In genomic region chr19:48685583-48685982, GRCh38 we compare ENCODE assay signal across 22 cellular contexts. TPM values are rescaled to one million over a fixed set of nuclear protein-coding genes. Genes with fewer than 3 reads are reported as not detected.
DNase-seq lines count a peak whose midpoint lies in the region; ATAC-seq, FAIRE-seq and TF ChIP-seq lines count a peak whose summit lies in the region.
"Had no signal": no experiment of that assay in that cellular context is flagged by ENCODE, and none has a peak within 500 bp of the region (broad histone marks: within the 10 kb centered on the region; RNA-seq: fewer than 3 reads in every experiment).

No MANE protein-coding gene starts in this region.

- DNase-seq in HK-2 (ENCODE audit: unreplicated experiment) (peak; percentile 64), K562 (ENCODE audit: extremely low read depth in 1 of 4, low spot score in 3 of 4) (peak in 1 of 4 experiments; percentile 29), kidney tubule cell (ENCODE audit: low spot score) (peak; percentile 56), SK-N-DZ (ENCODE audit: low spot score) (no peak), T1000 (lab: John Stamatoyannopoulos, UW) (no peak)
- DNase-seq: activated CD4-positive, alpha-beta T cell treated with anti-CD3 and anti-CD28 coated beads, Interleukin-2, amount 10 ng/mL, durations not matched to agents 7 days and 5 days; activated gamma-delta T cell; DMS79; HCEC 1CT; NCI-H1092; NCI-H2081; NCI-H446 treated with DMSO at 0.1 percent for 48 hours; spleen; stimulated activated CD8-positive, alpha-beta memory T cell treated with anti-CD3 and anti-CD28 coated beads, Interleukin-4, amount 100 ng/mL, for 48 hours had no signal

- in situ Hi-C loops in K562 (cut with MboI) = no loop called here

- POLR2A ChIA-PET in K562 (lab: Yijun Ruan, JAX) = no interaction called here

- no peak for TF ChIP-seq EP300 in K562 (IDR thresholded peaks at IDR 0.05; ENCODE audit: low read length)

- H4K20me1 ChIP-seq in BLaER1 (no peaks in the 10 kb centered on the region), K562 (replicated peaks; ENCODE audit: control insufficient read depth, insufficient read depth, low read length) (no peaks in the 10 kb centered on the region)

- H3K4me3 ChIP-seq in BLaER1 (no peak overlapping the region), K562 (no peak overlapping the region)
- H3K4me3 ChIP-seq: spleen had no signal

- peaks cover 97% of the 10 kb centered on the region for H3K4me1 ChIP-seq in BLaER1
- peaks cover 13 to 25% of the 10 kb centered on the region in 2 experiments for H3K4me1 ChIP-seq in K562 (replicated peaks in 1 of 2; ENCODE audit: control insufficient read depth in 2 of 2, insufficient read depth in 2 of 2, low read length in 2 of 2)

- no peaks in the 10 kb centered on the region for H3K36me3 ChIP-seq in BLaER1
- no peaks in the 10 kb centered on the region for H3K36me3 ChIP-seq in K562 (ENCODE audit: control insufficient read depth, insufficient read depth, low read length)
- H3K36me3 ChIP-seq: spleen had no signal

- no peak overlapping the region for H2AFZ ChIP-seq in K562 (ENCODE audit: low read depth, low read length)

- BruUV-seq in K562 (replicated peaks; lab: Mats Ljungman, UMichigan) = no TSS peak

- CTCF ChIA-PET in K562 (lab: Yijun Ruan, JAX; ENCODE audit: low intra/inter-chr PET ratio) = no interaction called here

- H3K9me3 ChIP-seq in BLaER1 (no peaks in the 10 kb centered on the region), K562 (replicated peaks; ENCODE audit: control insufficient read depth, insufficient read depth, low read depth, low read length) (no peaks in the 10 kb centered on the region)
- H3K9me3 ChIP-seq: spleen had no signal

- intact Hi-C loops in K562 (cut with micrococcal nuclease) = no loop called here

- H3K4me2 ChIP-seq in BLaER1 (peak overlapping the region; percentile 44), K562 (ENCODE audit: insufficient read depth, low read length) (no peak overlapping the region)

- H3K27ac ChIP-seq in BLaER1 (no peak overlapping the region), K562 (ENCODE audit: extremely low read depth, low read depth, low read length) (no peak overlapping the region)
- H3K27ac ChIP-seq: RWPE1, spleen had no signal

- no peak for TF ChIP-seq CTCF in K562 (IDR thresholded peaks at IDR 0.05 in 2 of 3, conservative IDR thresholded peaks at IDR 0.05 in 1 of 3; ENCODE audit: insufficient read depth in 2 of 3, low read depth in 1 of 3, low read length in 3 of 3)

- TF ChIP-seq POLR2A in K562 (conservative IDR thresholded peaks at IDR 0.05) = no peak

- ATAC-seq in K562 (peak; percentile 61; the same call in 2 of the 3 replicates), GM18868 (IDR thresholded peaks at IDR 0.05; ENCODE audit: unreplicated experiment) (no peak), GM21447 (IDR thresholded peaks at IDR 0.05; ENCODE audit: unreplicated experiment) (no peak)

- H3K27me3 ChIP-seq in BLaER1 (no peaks in the 10 kb centered on the region), K562 (ENCODE audit: control insufficient read depth in 2 of 2, insufficient read depth in 2 of 2, low read length in 2 of 2) (no peaks in the 10 kb centered on the region)
- H3K27me3 ChIP-seq: spleen had no signal

- WGBS in K562 (ENCODE audit: insufficient coverage, low coverage, missing lambda C conversion rate) = 26% methylated on average over 9 of the region's 9 CpGs

- H3K79me2 ChIP-seq in K562 (ENCODE audit: control insufficient read depth, insufficient read depth, low read length) = no peaks in the 10 kb centered on the region

- H3K9ac ChIP-seq in BLaER1 = no peak overlapping the region
- H3K9ac ChIP-seq in K562 (ENCODE audit: insufficient read depth in 1 of 2, low read depth in 2 of 2, low read length in 2 of 2) = peak overlapping the region in 1 of 2 experiments; percentile 74; a peak in 1 of 4 replicates

- TF ChIP-seq RAD21 in K562 (CRISPR knock-in tag; conservative IDR thresholded peaks at IDR 0.05 in 1 of 2, IDR thresholded peaks at IDR 0.05 in 1 of 2) = no peak

- H3K9me1 ChIP-seq in K562 (ENCODE audit: control insufficient read depth, insufficient read depth, low read length) = no peaks in the 10 kb centered on the region

- peak; percentile 49 for FAIRE-seq in K562 (lab: Jason Lieb, UNC)

RNA-seq across cellular contexts. Expression of gene FUT2, which starts 10.2 kb away (rescaled TPM):
- not detected in 2 replicates for total RNA-seq in K562 (2011; cell fraction: chromatin; rRNA removed; ENCODE audit: low replicate concordance)
- not detected in 2 replicates for total RNA-seq in K562 (2011; cell fraction: nucleolus; rRNA removed)
- not detected in 2 replicates for total RNA-seq in K562 (2011; cell fraction: nucleoplasm; rRNA removed)
- not detected in 2 replicates for total RNA-seq in K562 (2014; rRNA removed)
- total RNA-seq in K562 (2014; rRNA removed; fragmentation: Illumina TruSeq; extraction: Trizol) = not detected in 2 replicates
- not detected in 2 replicates for total RNA-seq in K562 (2015; rRNA removed; fragmentation: Illumina TruSeq; extraction: Trizol)
- not detected in 2 replicates for total RNA-seq in K562 (2021)
- polyA plus RNA-seq in K562 (2011; rRNA removed) = not detected in 2 replicates
- polyA plus RNA-seq in K562 (2011; cell fraction: cytosol; rRNA removed) = not detected in 2 replicates
- not detected in 2 replicates for polyA plus RNA-seq in K562 (2011; cell fraction: nucleus; rRNA removed)
- 0.21 and 0.40 TPM in 2 replicates for polyA plus RNA-seq in K562 (2012)
- not detected in 2 replicates for polyA plus RNA-seq in K562 (2014; fragmentation: Illumina TruSeq; extraction: Trizol)
- polyA plus RNA-seq in K562 (2014; fragmentation: Nextera tagmentation; extraction: Ambion mirVana) = under 1 TPM; 0.03 to 0.04 TPM
- not detected in 2 replicates for polyA plus RNA-seq in K562 (2014; rRNA removed)
- polyA minus RNA-seq in K562 (2011; rRNA and poly(A)+ RNA removed) = not detected in 2 replicates
- polyA minus RNA-seq in K562 (2011; cell fraction: cytosol; rRNA and poly(A)+ RNA removed) = not detected in 2 replicates
- not detected in 2 replicates for polyA minus RNA-seq in K562 (2011; cell fraction: nucleus; rRNA and poly(A)+ RNA removed)
- polyA plus RNA-seq in SK-N-DZ (2014; cell fraction: cytosol; rRNA removed) = not detected in 2 replicates
- not detected in 2 replicates for polyA plus RNA-seq in SK-N-DZ (2014; cell fraction: nucleus; rRNA removed)
- total RNA-seq: A673; activated CD4-positive, alpha-beta T cell treated with anti-CD3 and anti-CD28 coated beads, Interleukin-2, amount 10 ng/mL, durations not matched to agents 7 days and 5 days; glomerular endothelial cell; subcutaneous adipose tissue had no signal
- polyA plus RNA-seq: CD14-positive monocyte had no signal

RNA-seq across cellular contexts. Expression of gene NTN5, which starts 12.8 kb away (rescaled TPM):
- 0.32 TPM in 1 of 2 replicates, not detected in the other for total RNA-seq in K562 (2011; cell fraction: chromatin; rRNA removed; ENCODE audit: low replicate concordance)
- total RNA-seq in K562 (2011; cell fraction: nucleolus; rRNA removed) = 0.13 TPM in 1 of 2 replicates, not detected in the other
- 0.31 TPM in 1 of 2 replicates, not detected in the other for total RNA-seq in K562 (2011; cell fraction: nucleoplasm; rRNA removed)
- total RNA-seq in K562 (2014; rRNA removed) (not detected in 2 replicates), K562 (2014; rRNA removed; fragmentation: Illumina TruSeq; extraction: Trizol) (not detected in 2 replicates), K562 (2015; rRNA removed; fragmentation: Illumina TruSeq; extraction: Trizol) (not detected in 2 replicates), K562 (2021) (not detected in 2 replicates)
- polyA plus RNA-seq in K562 (2011; rRNA removed) (0.04 TPM in 1 of 2 replicates, not detected in the other), K562 (2014; fragmentation: Illumina TruSeq; extraction: Trizol) (not detected in 2 replicates), K562 (2014; fragmentation: Nextera tagmentation; extraction: Ambion mirVana) (not detected), K562 (2014; rRNA removed) (0.07 TPM in 1 of 2 replicates, not detected in the other)
- not detected in 2 replicates for polyA plus RNA-seq in K562 (2011; cell fraction: cytosol; rRNA removed)
- polyA plus RNA-seq in K562 (2011; cell fraction: nucleus; rRNA removed) = 0.09 and 0.21 TPM in 2 replicates
- polyA plus RNA-seq in K562 (2012) = 0.07 and 0.28 TPM in 2 replicates
- polyA minus RNA-seq in K562 (2011; rRNA and poly(A)+ RNA removed) = not detected in 2 replicates
- not detected in 2 replicates for polyA minus RNA-seq in K562 (2011; cell fraction: cytosol; rRNA and poly(A)+ RNA removed)
- not detected in 2 replicates for polyA minus RNA-seq in K562 (2011; cell fraction: nucleus; rRNA and poly(A)+ RNA removed)
- 0.05 TPM in 1 of 2 replicates, not detected in the other for polyA plus RNA-seq in SK-N-DZ (2014; cell fraction: cytosol; rRNA removed)
- polyA plus RNA-seq in SK-N-DZ (2014; cell fraction: nucleus; rRNA removed) = 3.8 TPM in 1 of 2 replicates, not detected in the other
- total RNA-seq: A673 had no signal
- polyA plus RNA-seq: CD14-positive monocyte had no signal

RNA-seq across cellular contexts. Expression of gene MAMSTR, which starts 33.9 kb away (rescaled TPM):
- 1.8 and 3.4 TPM in 2 replicates for total RNA-seq in K562 (2011; cell fraction: chromatin; rRNA removed; ENCODE audit: low replicate concordance)
- 2.5 and 3.2 TPM in 2 replicates for total RNA-seq in K562 (2011; cell fraction: nucleolus; rRNA removed)
- 2.4 and 2.7 TPM in 2 replicates for total RNA-seq in K562 (2011; cell fraction: nucleoplasm; rRNA removed)
- 0.27 and 0.45 TPM in 2 replicates for total RNA-seq in K562 (2014; rRNA removed)
- 0.22 and 0.29 TPM in 2 replicates for total RNA-seq in K562 (2014; rRNA removed; fragmentation: Illumina TruSeq; extraction: Trizol)
- total RNA-seq in K562 (2015; rRNA removed; fragmentation: Illumina TruSeq; extraction: Trizol) = 0.49 and 0.51 TPM in 2 replicates
- total RNA-seq in K562 (2021) = 1.00 and 1.3 TPM in 2 replicates
- 0.27 and 0.29 TPM in 2 replicates for polyA plus RNA-seq in K562 (2011; rRNA removed)
- polyA plus RNA-seq in K562 (2011; cell fraction: cytosol; rRNA removed) = 0.37 and 0.70 TPM in 2 replicates
- 0.66 and 0.73 TPM in 2 replicates for polyA plus RNA-seq in K562 (2011; cell fraction: nucleus; rRNA removed)
- polyA plus RNA-seq in K562 (2012) = 0.50 and 0.64 TPM in 2 replicates
- polyA plus RNA-seq in K562 (2014; fragmentation: Illumina TruSeq; extraction: Trizol) = 0.55 and 0.73 TPM in 2 replicates
- polyA plus RNA-seq in K562 (2014; fragmentation: Nextera tagmentation; extraction: Ambion mirVana) = under 1 TPM in 1 of 2 experiments, not detected in 1; 0.08 TPM
- 0.84 and 0.91 TPM in 2 replicates for polyA plus RNA-seq in K562 (2014; rRNA removed)
- 0.35 and 0.51 TPM in 2 replicates for polyA minus RNA-seq in K562 (2011; rRNA and poly(A)+ RNA removed)
- polyA minus RNA-seq in K562 (2011; cell fraction: cytosol; rRNA and poly(A)+ RNA removed) = not detected in 2 replicates
- polyA minus RNA-seq in K562 (2011; cell fraction: nucleus; rRNA and poly(A)+ RNA removed) = 0.67 and 0.78 TPM in 2 replicates
- 0.36 and 0.48 TPM in 2 replicates for polyA plus RNA-seq in SK-N-DZ (2014; cell fraction: cytosol; rRNA removed)
- polyA plus RNA-seq in SK-N-DZ (2014; cell fraction: nucleus; rRNA removed) = 0.65 and 1.7 TPM in 2 replicates
- polyA plus RNA-seq: CD14-positive monocyte had no signal

RNA-seq across cellular contexts. Expression of gene CA11, which starts 39.6 kb away (rescaled TPM):
- 3.6 and 10.9 TPM in 2 replicates for total RNA-seq in K562 (2011; cell fraction: chromatin; rRNA removed; ENCODE audit: low replicate concordance)
- 3.8 and 4.2 TPM in 2 replicates for total RNA-seq in K562 (2011; cell fraction: nucleolus; rRNA removed)
- 4.3 and 8.0 TPM in 2 replicates for total RNA-seq in K562 (2011; cell fraction: nucleoplasm; rRNA removed)
- total RNA-seq in K562 (2014; rRNA removed) = 19.9 and 37.7 TPM in 2 replicates
- total RNA-seq in K562 (2014; rRNA removed; fragmentation: Illumina TruSeq; extraction: Trizol) = 2.4 and 2.9 TPM in 2 replicates
- 7.5 and 8.3 TPM in 2 replicates for total RNA-seq in K562 (2015; rRNA removed; fragmentation: Illumina TruSeq; extraction: Trizol)
- total RNA-seq in K562 (2021) = 14.8 and 16.2 TPM in 2 replicates
- 4.1 and 8.1 TPM in 2 replicates for polyA plus RNA-seq in K562 (2011; rRNA removed)
- polyA plus RNA-seq in K562 (2011; cell fraction: cytosol; rRNA removed) = 9.2 and 10.8 TPM in 2 replicates
- 14.9 and 15.1 TPM in 2 replicates for polyA plus RNA-seq in K562 (2011; cell fraction: nucleus; rRNA removed)
- polyA plus RNA-seq in K562 (2012) = 23.4 and 24.4 TPM in 2 replicates
- polyA plus RNA-seq in K562 (2014; fragmentation: Illumina TruSeq; extraction: Trizol) = 12.7 and 22.5 TPM in 2 replicates
- 10 to 100 TPM in 1 of 2 experiments, 1 to 10 TPM in 1; 6.3 to 11.5 TPM for polyA plus RNA-seq in K562 (2014; fragmentation: Nextera tagmentation; extraction: Ambion mirVana)
- 8.2 and 19.3 TPM in 2 replicates for polyA plus RNA-seq in K562 (2014; rRNA removed)
- 1.7 and 4.4 TPM in 2 replicates for polyA minus RNA-seq in K562 (2011; rRNA and poly(A)+ RNA removed)
- polyA minus RNA-seq in K562 (2011; cell fraction: cytosol; rRNA and poly(A)+ RNA removed) = 4.6 and 5.4 TPM in 2 replicates
- polyA minus RNA-seq in K562 (2011; cell fraction: nucleus; rRNA and poly(A)+ RNA removed) = 1.9 and 2.2 TPM in 2 replicates
- 8.2 and 8.8 TPM in 2 replicates for polyA plus RNA-seq in SK-N-DZ (2014; cell fraction: cytosol; rRNA removed)
- 2.6 and 3.0 TPM in 2 replicates for polyA plus RNA-seq in SK-N-DZ (2014; cell fraction: nucleus; rRNA removed)

RNA-seq across cellular contexts. Expression of gene DBP, which starts 48.4 kb away (rescaled TPM):
- total RNA-seq in K562 (2011; cell fraction: chromatin; rRNA removed; ENCODE audit: low replicate concordance) = 1.9 and 3.2 TPM in 2 replicates
- total RNA-seq in K562 (2011; cell fraction: nucleolus; rRNA removed) = 1.8 and 2.2 TPM in 2 replicates
- 2.1 and 3.3 TPM in 2 replicates for total RNA-seq in K562 (2011; cell fraction: nucleoplasm; rRNA removed)
- total RNA-seq in K562 (2014; rRNA removed) (3.6 and 5.0 TPM in 2 replicates), K562 (2014; rRNA removed; fragmentation: Illumina TruSeq; extraction: Trizol) (0.96 and 1.1 TPM in 2 replicates), K562 (2015; rRNA removed; fragmentation: Illumina TruSeq; extraction: Trizol) (3.7 and 3.9 TPM in 2 replicates), K562 (2021) (2.6 and 5.5 TPM in 2 replicates)
- polyA plus RNA-seq in K562 (2011; rRNA removed) (0.45 and 1.1 TPM in 2 replicates), K562 (2014; fragmentation: Illumina TruSeq; extraction: Trizol) (1.8 and 2.1 TPM in 2 replicates), K562 (2014; fragmentation: Nextera tagmentation; extraction: Ambion mirVana) (under 1 TPM; 0.25 to 0.64 TPM), K562 (2014; rRNA removed) (1.6 and 3.8 TPM in 2 replicates)
- polyA plus RNA-seq in K562 (2011; cell fraction: cytosol; rRNA removed) = 1.0 and 1.3 TPM in 2 replicates
- polyA plus RNA-seq in K562 (2011; cell fraction: nucleus; rRNA removed) = 1.2 and 1.5 TPM in 2 replicates
- polyA plus RNA-seq in K562 (2012) = 4.6 and 5.2 TPM in 2 replicates
- polyA minus RNA-seq in K562 (2011; rRNA and poly(A)+ RNA removed) = 0.49 and 0.99 TPM in 2 replicates
- 0.38 and 1.8 TPM in 2 replicates for polyA minus RNA-seq in K562 (2011; cell fraction: cytosol; rRNA and poly(A)+ RNA removed)
- 0.67 and 2.7 TPM in 2 replicates for polyA minus RNA-seq in K562 (2011; cell fraction: nucleus; rRNA and poly(A)+ RNA removed)
- polyA plus RNA-seq in SK-N-DZ (2014; cell fraction: cytosol; rRNA removed) = 13.1 and 18.3 TPM in 2 replicates
- polyA plus RNA-seq in SK-N-DZ (2014; cell fraction: nucleus; rRNA removed) = 7.2 and 8.8 TPM in 2 replicates

Comparison
In these comparisons a context has a peak if more than half of its experiments do, and no peak if none do; other contexts are left out.
1. DNase-seq: peak in HK-2 (single experiment) and kidney tubule cell (single experiment); none in SK-N-DZ (single experiment) and T1000 (single experiment).